11 cellular contexts compared by ENCODE assay signal in genomic region chr7:37449621-37450020, GRCh38. TPM values are rescaled to one million over a fixed set of nuclear protein-coding genes. Genes with fewer than 3 reads are reported as not detected.
DNase-seq lines count a peak whose midpoint lies in the region; ATAC-seq and TF ChIP-seq lines count a peak whose summit lies in the region.
"Had no signal": no experiment of that assay in that cellular context is flagged by ENCODE, and none has a peak within 500 bp of the region (broad histone marks: within the 10 kb centered on the region; RNA-seq: fewer than 3 reads in every experiment).

No MANE protein-coding gene starts in this region.

- intact Hi-C loops in left ventricle myocardium superior (cut with micrococcal nuclease) = no loop called here

- no peaks in the 10 kb centered on the region for H3K36me3 ChIP-seq in cardiac muscle cell
- H3K36me3 ChIP-seq in tibial nerve = no peaks in the 10 kb centered on the region
- H3K36me3 ChIP-seq: brain microvascular endothelial cell, prostate gland had no signal

- peaks cover 54% of the 10 kb centered on the region for H3K4me1 Mint-ChIP-seq in activated CD8-positive, alpha-beta T cell treated with anti-CD3 and anti-CD28 coated beads, Interleukin-2, amount 10 ng/mL, durations not matched to agents 7 days and 5 days (ENCODE audit: low read depth)

- H3K4me1 ChIP-seq in cardiac muscle cell (ENCODE audit: low read depth) (no peaks in the 10 kb centered on the region), tibial nerve (peaks cover 0 to 34% (median 8%) of the 10 kb centered on the region in 4 donors)
- H3K4me1 ChIP-seq: prostate gland had no signal

- peak overlapping the region; percentile 87 for H3K4me3 Mint-ChIP-seq in activated CD8-positive, alpha-beta T cell treated with anti-CD3 and anti-CD28 coated beads, Interleukin-2, amount 10 ng/mL, durations not matched to agents 7 days and 5 days

- H3K27ac ChIP-seq in cardiac muscle cell (no peak overlapping the region), tibial nerve (peak overlapping the region; percentile 90 to 99 (median 96))
- H3K27ac ChIP-seq: brain microvascular endothelial cell, prostate gland had no signal

- no peak overlapping the region for H3K27ac Mint-ChIP-seq in activated CD8-positive, alpha-beta T cell treated with anti-CD3 and anti-CD28 coated beads, Interleukin-2, amount 10 ng/mL, durations not matched to agents 7 days and 5 days

- POLR2A ChIA-PET in activated CD8-positive, alpha-beta T cell treated with anti-CD3 and anti-CD28 coated beads, Interleukin-2, amount 10 ng/mL, durations not matched to agents 7 days and 5 days (lab: Charles Lee) = interaction anchor here (1.0 to 3.3 kb wide), 8 partner anchors 10 to 144 kb away, joined by 3 to 22 read pairs (median 3); no protein-coding TSS in a partner anchor

- ATAC-seq in left ventricle myocardium superior (no peak), GM18867 (IDR thresholded peaks at IDR 0.05; ENCODE audit: unreplicated experiment) (no peak), GM21515 (IDR thresholded peaks at IDR 0.05; ENCODE audit: unreplicated experiment) (no peak)
- ATAC-seq in activated CD8-positive, alpha-beta T cell treated with anti-CD3 and anti-CD28 coated beads, Interleukin-2, amount 10 ng/mL, durations not matched to agents 7 days and 5 days = no peak

- 31 to 36% methylated on average over 5 of the region's 5 CpGs for WGBS in tibial nerve, 2 donors

- CTCF ChIA-PET in activated CD8-positive, alpha-beta T cell treated with anti-CD3 and anti-CD28 coated beads, Interleukin-2, amount 10 ng/mL, durations not matched to agents 7 days and 5 days (lab: Charles Lee) = interaction anchor here (0.7 to 3.6 kb wide), 21 partner anchors 10 to 249 kb away, joined by 3 to 28 read pairs (median 5); no protein-coding TSS in a partner anchor

- H3K9me3 ChIP-seq in cardiac muscle cell (ENCODE audit: low read depth) = no peaks in the 10 kb centered on the region
- H3K9me3 ChIP-seq in tibial nerve = peaks cover 0 to 4% (median 0%) of the 10 kb centered on the region in 4 donors
- H3K9me3 ChIP-seq: prostate gland had no signal

- H3K27me3 ChIP-seq in cardiac muscle cell (no peaks in the 10 kb centered on the region), tibial nerve (no peaks in the 10 kb centered on the region)

- H3K4me3 ChIP-seq in cardiac muscle cell = peak overlapping the region; percentile 81
- peak overlapping the region in 3 of 4 donors; percentile 80 to 97 (median 80) for H3K4me3 ChIP-seq in tibial nerve

- no peaks in the 10 kb centered on the region for H3K9me3 Mint-ChIP-seq in activated CD8-positive, alpha-beta T cell treated with anti-CD3 and anti-CD28 coated beads, Interleukin-2, amount 10 ng/mL, durations not matched to agents 7 days and 5 days (ENCODE audit: insufficient read depth)

- no peak for TF ChIP-seq CTCF in cardiac muscle cell (IDR thresholded peaks at IDR 0.05; ENCODE audit: low read depth, low read length)
- no peak for TF ChIP-seq CTCF in tibial nerve (IDR thresholded peaks at IDR 0.05)

- no peak for TF ChIP-seq POLR2A in tibial nerve (IDR thresholded peaks at IDR 0.05)

- peaks cover 3% of the 10 kb centered on the region for H3K27me3 Mint-ChIP-seq in activated CD8-positive, alpha-beta T cell treated with anti-CD3 and anti-CD28 coated beads, Interleukin-2, amount 10 ng/mL, durations not matched to agents 7 days and 5 days (ENCODE audit: low read depth)

- TF ChIP-seq EP300 in tibial nerve (IDR thresholded peaks at IDR 0.05) = no peak

- peaks cover 7% of the 10 kb centered on the region for H3K36me3 Mint-ChIP-seq in activated CD8-positive, alpha-beta T cell treated with anti-CD3 and anti-CD28 coated beads, Interleukin-2, amount 10 ng/mL, durations not matched to agents 7 days and 5 days (ENCODE audit: low read depth)

- DNase-seq in cardiac muscle cell (ENCODE audit: low read depth in 1 of 2, low spot score in 1 of 2) (no peak), left ventricle myocardium superior (no peak), medulla oblongata (ENCODE audit: extremely low spot score) (peak; percentile 34), tibial nerve (ENCODE audit: low spot score in 2 of 2) (no peak), dedifferentiated amniotic fluid mesenchymal stem cell (ENCODE audit: extremely low spot score) (no peak)
- no peak for DNase-seq in activated CD8-positive, alpha-beta T cell treated with anti-CD3 and anti-CD28 coated beads, Interleukin-2, amount 10 ng/mL, durations not matched to agents 7 days and 5 days
- DNase-seq: brain microvascular endothelial cell had no signal

RNA-seq across cellular contexts. Expression of gene ELMO1, which starts 1.0 kb away (rescaled TPM):
- 5.1 and 9.6 TPM in 2 replicates for total RNA-seq in cardiac muscle cell
- polyA plus RNA-seq in cardiac muscle cell = 10.8 and 16.3 TPM in 2 replicates
- 13.0 TPM for total RNA-seq in left ventricle myocardium superior
- 10 to 100 TPM; 64.0 to 68.5 TPM for total RNA-seq in activated CD8-positive, alpha-beta T cell treated with anti-CD3 and anti-CD28 coated beads, Interleukin-2, amount 10 ng/mL, durations not matched to agents 7 days and 5 days
- total RNA-seq in tibial nerve = 100 to 1,000 TPM; 196 to 328 (median 268) TPM
- polyA plus RNA-seq: BJ had no signal
